In genomic region chr10:15473401-15473777, GRCh38 we compare ENCODE assay signal across 17 cellular contexts.
DNase-seq lines count a peak whose midpoint lies in the region; ATAC-seq, FAIRE-seq and TF ChIP-seq lines count a peak whose summit lies in the region.
"Had no signal": no experiment of that assay in that cellular context is flagged by ENCODE, and none has a peak within 500 bp of the region (broad histone marks: within the 10 kb centered on the region; RNA-seq: fewer than 3 reads in every experiment).

No MANE protein-coding gene starts in this region.

- peaks cover 0 to 5% of the 10 kb centered on the region in 2 experiments for H4K20me1 ChIP-seq in H1 (replicated peaks in 1 of 2; ENCODE audit: control insufficient read depth in 1 of 2, insufficient read depth in 2 of 2, low read length in 2 of 2)

- no peak for TF ChIP-seq POLR2A in H1 (IDR thresholded peaks at IDR 0.05; ENCODE audit: control extremely low read depth in 1 of 2, low read depth in 2 of 2, low read length in 2 of 2)

- TF ChIP-seq CTCF in H1 (IDR thresholded peaks at IDR 0.05; ENCODE audit: control extremely low read depth in 1 of 3, insufficient read depth in 1 of 3, low read depth in 1 of 3, low read length in 3 of 3) (no peak), mesothelial cell of epicardium (IDR thresholded peaks at IDR 0.05; ENCODE audit: unreplicated experiment) (no peak)

- H3K79me1 ChIP-seq in H1 (ENCODE audit: low read depth, low read length) = no peaks in the 10 kb centered on the region; the same call in 1 of the 2 replicates

- no peaks in the 10 kb centered on the region; the same call in 1 of the 2 replicates for H3K23me2 ChIP-seq in H1 (ENCODE audit: low read depth, low read length)

- H4K5ac ChIP-seq in H1 (ENCODE audit: insufficient read length, low read depth, low read length) = no peak overlapping the region

- H3K18ac ChIP-seq in H1 (ENCODE audit: extremely low read depth, low read length) = no peak overlapping the region

- H3K4me3 ChIP-seq in ACC112 (ENCODE audit: low read depth, low read length) (no peak overlapping the region), HUES64 (ENCODE audit: low read length) (0 out of 2 replicates have a peak overlapping the region, but pooled peaks have one; percentile 1), H1 (ENCODE audit: extremely low read depth in 1 of 4, insufficient read depth in 2 of 4, low read depth in 3 of 4, low read length in 4 of 4) (peak overlapping the region in 1 of 4 experiments; percentile 18; a peak in 1 of 8 replicates)
- H3K4me3 ChIP-seq: MG63, PC-9 had no signal

- H3K36me3 ChIP-seq in ACC112 (ENCODE audit: insufficient read depth, low read length) (no peaks in the 10 kb centered on the region), HUES64 (ENCODE audit: insufficient read depth, low read length) (no peaks in the 10 kb centered on the region), H1 (ENCODE audit: control insufficient read depth in 2 of 4, insufficient read depth in 4 of 4, low read length in 3 of 4) (no peaks in the 10 kb centered on the region; a peak in 1 of 8 replicates)
- H3K36me3 ChIP-seq: MG63 had no signal

- ATAC-seq in GM18861 (IDR thresholded peaks at IDR 0.05; ENCODE audit: unreplicated experiment) = no peak

- no peaks in the 10 kb centered on the region for H3K27me3 ChIP-seq in ACC112 (ENCODE audit: insufficient read depth, low read length)
- H3K27me3 ChIP-seq in HUES64 (ENCODE audit: insufficient read depth, low read length) = peaks cover 96% of the 10 kb centered on the region
- H3K27me3 ChIP-seq in H1 (replicated peaks in 1 of 4; ENCODE audit: control insufficient read depth in 3 of 4, extremely low read depth in 1 of 4, insufficient read depth in 3 of 4, low read length in 3 of 4) = peaks cover 38 to 89% (median 82%) of the 10 kb centered on the region in 4 experiments
- H3K27me3 ChIP-seq: MG63 had no signal

- H2AFZ ChIP-seq in ACC112 (ENCODE audit: low read length, unreplicated experiment) (no peak overlapping the region), H1 (ENCODE audit: low read length) (no peak overlapping the region)
- H2AFZ ChIP-seq: PC-9 had no signal

- no peak overlapping the region for H2AK5ac ChIP-seq in H1 (ENCODE audit: low read depth, low read length)

- peak overlapping the region; percentile 82 for H3K27ac Mint-ChIP-seq in mesothelial cell of epicardium

- TF ChIP-seq EP300 in H1 (IDR thresholded peaks at IDR 0.05; ENCODE audit: borderline replicate concordance in 1 of 2, low read depth in 2 of 2, low read length in 2 of 2) = no peak

- H3K79me2 ChIP-seq in ACC112 (ENCODE audit: control insufficient read depth, insufficient read depth, low read length, unreplicated experiment) = no peaks in the 10 kb centered on the region
- H3K79me2 ChIP-seq in H1 (ENCODE audit: control insufficient read depth in 1 of 2, insufficient read depth in 2 of 2, low read length in 2 of 2) = no peaks in the 10 kb centered on the region

- no peaks in the 10 kb centered on the region for H3K9me3 ChIP-seq in HUES64 (ENCODE audit: insufficient read depth, low read depth, low read length)
- peaks cover 0 to 2% of the 10 kb centered on the region in 2 experiments; a peak in 2 of 4 replicates for H3K9me3 ChIP-seq in H1 (ENCODE audit: insufficient read depth in 2 of 2, low read depth in 1 of 2, low read length in 1 of 2)
- H3K9me3 ChIP-seq: MG63 had no signal

- H3K9ac ChIP-seq in HUES64 (ENCODE audit: low read depth, low read length) = no peak overlapping the region
- H3K9ac ChIP-seq in H1 (replicated peaks in 1 of 4; ENCODE audit: extremely low read depth in 1 of 4, low read depth in 3 of 4, low read length in 3 of 4) = no peak overlapping the region

- H2BK12ac ChIP-seq in H1 (ENCODE audit: low read depth, low read length) = no peak overlapping the region

- H3K14ac ChIP-seq in H1 (ENCODE audit: insufficient read length) = no peak overlapping the region

- H3K27me3 Mint-ChIP-seq in mesothelial cell of epicardium (ENCODE audit: low read depth) = peaks cover 10% of the 10 kb centered on the region

- H3K4me1 Mint-ChIP-seq in mesothelial cell of epicardium = peaks cover 18% of the 10 kb centered on the region

- peak overlapping the region; percentile 44; a peak in 3 of 4 replicates for H3K4me2 ChIP-seq in H1 (ENCODE audit: insufficient read depth in 1 of 2, low read depth in 2 of 2, low read length in 2 of 2)
- H3K4me2 ChIP-seq: PC-9 had no signal

- H2BK5ac ChIP-seq in H1 (ENCODE audit: low read depth, low read length) = no peak overlapping the region

- no peak overlapping the region for H4K91ac ChIP-seq in H1 (replicated peaks; ENCODE audit: insufficient read length, low read length)

- DNase-seq in H1 (ENCODE audit: low read depth in 1 of 2, low spot score in 2 of 2) (no peak), mesothelial cell of epicardium (ENCODE audit: low spot score in 2 of 2, unreplicated experiment in 2 of 2) (no peak), HPDE6-E6E7 (ENCODE audit: extremely low spot score) (no peak), NCI-H1436 (lab: John Stamatoyannopoulos, UW) (no peak)
- no peak for DNase-seq in activated CD4-positive, CD25-positive, alpha-beta regulatory T cell treated with anti-CD3 and anti-CD28 coated beads, Interleukin-2, amount 50 U/mL, for 72 hours
- DNase-seq: 8988T, C1 segment of cervical spinal cord, DND-41, NCI-H1092, NCI-H2227 treated with DMSO at 0.1 percent for 48 hours, NCI-H524, PC-9 had no signal

- TF ChIP-seq RAD21 in H1 (IDR thresholded peaks at IDR 0.05 in 1 of 2, conservative IDR thresholded peaks at IDR 0.05 in 1 of 2; ENCODE audit: low read depth in 2 of 2, low read length in 2 of 2) = no peak

- peak overlapping the region; percentile 37 for H3K4me3 Mint-ChIP-seq in mesothelial cell of epicardium

- POLR2A ChIA-PET in H1 (lab: Charles Lee; ENCODE audit: partially characterized antibody) = no interaction called here

- peaks cover 58% of the 10 kb centered on the region for H3K4me1 ChIP-seq in ACC112 (ENCODE audit: control insufficient read depth, insufficient read depth, low read length, unreplicated experiment)
- H3K4me1 ChIP-seq in HUES64 (ENCODE audit: insufficient read depth, low read length) = peaks cover 51% of the 10 kb centered on the region
- peaks cover 1 to 18% (median 3%) of the 10 kb centered on the region in 4 experiments; a peak in 5 of 7 replicates for H3K4me1 ChIP-seq in H1 (replicated peaks in 1 of 4; ENCODE audit: control insufficient read depth in 3 of 4, insufficient read depth in 4 of 4, low read length in 3 of 4)

- H2BK120ac ChIP-seq in H1 (replicated peaks; ENCODE audit: low read depth, low read length) = no peak overlapping the region

- no peak overlapping the region for H2BK20ac ChIP-seq in H1 (ENCODE audit: low read length)

- no peak for FAIRE-seq in H1 (lab: Jason Lieb, UNC)
- FAIRE-seq: G401.6 had no signal

- no peaks in the 10 kb centered on the region for H3K36me3 Mint-ChIP-seq in mesothelial cell of epicardium

- H3K27ac ChIP-seq in ACC112 (ENCODE audit: low read depth, low read length) (peak overlapping the region; percentile 84), HUES64 (ENCODE audit: low read depth, low read length) (peak overlapping the region; percentile 21), H1 (ENCODE audit: low read depth, low read length) (no peak overlapping the region)
- H3K27ac ChIP-seq: PC-9 had no signal

- H3K9me3 Mint-ChIP-seq in mesothelial cell of epicardium = peaks cover 7% of the 10 kb centered on the region

- 12% methylated on average over 5 of the region's 5 CpGs for WGBS in HUES64
- 33% methylated on average over 5 of the region's 5 CpGs; no CpG with 5 or more reads in 1 of the 2 experiments for WGBS in H1 (ENCODE audit: extremely low coverage in 1 of 2, insufficient coverage in 1 of 2, insufficient read length in 1 of 2, insufficient replicate concordance in 2 of 2, low coverage in 1 of 2, low lambda C conversion rate in 2 of 2, missing lambda C conversion rate in 1 of 2), 2 experiments

- H2BK15ac ChIP-seq in H1 (ENCODE audit: low read length) = no peak overlapping the region

- H3K4ac ChIP-seq in H1 (replicated peaks; ENCODE audit: insufficient read length, low read depth, low read length) = no peak overlapping the region

- H3K23ac ChIP-seq in H1 (ENCODE audit: insufficient read length) = no peak overlapping the region

- CTCF ChIA-PET in H1 (lab: Charles Lee; ENCODE audit: partially characterized antibody) = no interaction called here

- no peak overlapping the region for H3K56ac ChIP-seq in H1 (replicated peaks; ENCODE audit: insufficient read length, low read depth, low read length)

- no peak overlapping the region for H4K8ac ChIP-seq in H1 (ENCODE audit: extremely low read depth, insufficient read depth, low read length)

TF ChIP-seq in H1, 55 proteins besides CTCF, POLR2A, EP300 and RAD21:
- TF ChIP-seq EZH2 (IDR thresholded peaks at IDR 0.05; ENCODE audit: low read depth, low read length, severe bottlenecking) (peak; percentile 20), POLR2AphosphoS5 (IDR thresholded peaks at IDR 0.05; ENCODE audit: low read depth, low read length) (no peak)
